In the genomic region with DNA sequence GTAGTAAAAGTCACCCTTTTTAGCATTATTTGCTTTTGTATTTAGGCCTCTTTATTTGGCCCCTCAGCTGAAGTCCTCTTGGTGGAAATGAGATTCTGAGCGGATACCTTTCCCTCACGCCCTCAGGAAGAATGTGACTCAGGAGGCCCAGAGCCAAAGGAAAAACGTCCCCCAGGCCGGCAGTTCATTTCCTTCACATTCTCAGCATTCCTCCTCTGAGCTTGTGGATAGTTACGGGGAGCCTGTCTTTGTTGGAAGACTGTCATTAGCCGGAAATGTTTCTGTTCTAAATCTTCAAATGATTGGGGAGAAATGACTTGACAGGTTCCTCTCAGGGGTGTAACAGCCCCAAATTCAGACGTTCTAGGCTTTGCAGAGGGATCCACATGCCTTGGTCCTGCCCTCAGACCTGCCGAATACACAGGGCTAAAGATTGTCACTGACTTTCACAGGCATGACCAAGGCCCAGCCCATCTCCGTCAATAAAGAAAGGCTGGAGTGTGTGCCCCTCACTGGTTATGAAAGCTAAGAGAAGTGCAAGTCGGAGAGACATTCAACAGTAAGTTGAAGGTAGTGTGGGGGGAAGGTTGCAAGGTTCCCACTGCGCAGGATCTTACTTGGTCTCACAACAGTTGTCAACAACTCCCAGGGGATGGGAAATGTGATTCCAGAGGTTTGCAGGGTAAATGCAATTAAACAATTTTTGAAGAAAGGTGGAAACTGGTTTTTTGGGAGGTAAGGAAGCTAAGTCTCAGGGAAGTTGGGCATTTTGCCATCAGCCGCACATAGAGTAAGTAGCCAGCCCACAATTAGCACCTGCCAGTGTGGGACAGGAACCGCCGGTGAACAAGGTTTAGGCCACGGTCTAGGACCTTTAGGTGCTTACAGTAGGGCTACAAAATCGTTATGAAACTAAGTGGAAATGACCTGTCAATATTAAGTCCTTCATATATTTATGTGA, we compare ENCODE assay signal across 8 cellular contexts. TPM values are rescaled to one million over a fixed set of nuclear protein-coding genes. Genes with fewer than 3 reads are reported as not detected.
DNase-seq lines count a peak whose midpoint lies in the region; ATAC-seq, FAIRE-seq and TF ChIP-seq lines count a peak whose summit lies in the region.

No MANE protein-coding gene starts in this region.

- H3K9me3 ChIP-seq in SK-N-MC (ENCODE audit: low read depth, low read length) (no peaks in the 10 kb centered on the region), trophoblast cell (ENCODE audit: insufficient read depth, low read depth, low read length) (peaks cover 2% of the 10 kb centered on the region), spleen (no peaks in the 10 kb centered on the region)

- peak overlapping the region; percentile 80 for H2BK12ac ChIP-seq in trophoblast cell (ENCODE audit: low read length)

- peak overlapping the region; percentile 40 for H2BK120ac ChIP-seq in trophoblast cell (ENCODE audit: insufficient read depth, low read length, poor library complexity)

- H3K23ac ChIP-seq in trophoblast cell (ENCODE audit: low read length), result no peak overlapping the region

- peak overlapping the region; percentile 47 for H3K4me2 ChIP-seq in trophoblast cell (ENCODE audit: low read length)

- DNase-seq in SK-N-MC (ENCODE audit: low read depth, low spot score) (no peak), foreskin keratinocyte (peak in 1 of 2 donors; percentile 80), trophoblast cell (peak; percentile 80 to 91), NCI-H2227 treated with DMSO at 0.1 percent for 48 hours (lab: John Stamatoyannopoulos, UW) (no peak), spleen (no peak)

- peak overlapping the region; percentile 32 for H2BK5ac ChIP-seq in trophoblast cell (ENCODE audit: low read depth, low read length, poor library complexity)

- H3K36me3 ChIP-seq in SK-N-MC (ENCODE audit: insufficient read depth, low read length) (no peaks in the 10 kb centered on the region), trophoblast cell (ENCODE audit: control insufficient read depth in 1 of 2, insufficient read depth in 2 of 2, low read length in 2 of 2) (peaks cover 8% of the 10 kb centered on the region in 2 experiments), spleen (no peaks in the 10 kb centered on the region)

- no CpG with 5 or more reads among the region's 16 CpGs for WGBS in trophoblast cell (ENCODE audit: extremely low coverage, insufficient coverage, insufficient read length)
- 58 to 83% (median 77%) methylated on average over 16 of the region's 16 CpGs for WGBS in spleen, 5 donors

- no peak overlapping the region for H3K4ac ChIP-seq in trophoblast cell (ENCODE audit: low read depth, low read length)

- H4K91ac ChIP-seq in trophoblast cell (ENCODE audit: low read depth, low read length), result peak overlapping the region; percentile 64

- H3K4me3 ChIP-seq in SK-N-MC, result peak overlapping the region; percentile 58
- no peak overlapping the region for H3K4me3 ChIP-seq in trophoblast cell (ENCODE audit: low read depth, low read length)
- no peak overlapping the region for H3K4me3 ChIP-seq in spleen

- peak; percentile 98 for FAIRE-seq in G401.6 (lab: Jason Lieb, UNC)

- no peak overlapping the region for H2AFZ ChIP-seq in trophoblast cell (ENCODE audit: insufficient read depth, low read length, poor library complexity)

- peaks cover 18% of the 10 kb centered on the region for H3K79me1 ChIP-seq in trophoblast cell (ENCODE audit: low read length)

- H4K12ac ChIP-seq in trophoblast cell (ENCODE audit: low read depth, low read length), result no peak overlapping the region

- H3K27me3 ChIP-seq in foreskin keratinocyte, result no peaks in the 10 kb centered on the region
- H3K27me3 ChIP-seq in trophoblast cell (ENCODE audit: insufficient read depth, low read length), result no peaks in the 10 kb centered on the region
- H3K27me3 ChIP-seq in spleen (replicated peaks in 1 of 7), result no peaks in the 10 kb centered on the region

- peak overlapping the region; percentile 7 for H3K18ac ChIP-seq in trophoblast cell (ENCODE audit: low read length)

- intact Hi-C loops in spleen (cut with DNase I; ENCODE audit: low total_unique reads), result no loop called here

- H3K9ac ChIP-seq in SK-N-MC (ENCODE audit: insufficient read length), result peak overlapping the region; percentile 40
- H3K9ac ChIP-seq in trophoblast cell (ENCODE audit: low read length), result no peak overlapping the region

- peaks cover 23% of the 10 kb centered on the region for H3K4me1 ChIP-seq in foreskin keratinocyte
- H3K4me1 ChIP-seq in trophoblast cell (ENCODE audit: control insufficient read depth in 1 of 2, insufficient read depth in 2 of 2, low read length in 2 of 2), result peaks cover 37 to 47% of the 10 kb centered on the region in 2 experiments
- H3K4me1 ChIP-seq in spleen, result peaks cover 0 to 14% (median 2%) of the 10 kb centered on the region in 6 donors

- peak overlapping the region; percentile 42 for H4K8ac ChIP-seq in trophoblast cell (ENCODE audit: low read depth, low read length)

- H2AK5ac ChIP-seq in trophoblast cell (ENCODE audit: low read length), result peak overlapping the region; percentile 16

- TF ChIP-seq CTCF in foreskin keratinocyte (conservative IDR thresholded peaks at IDR 0.05), result no peak
- TF ChIP-seq CTCF in spleen (IDR thresholded peaks at IDR 0.05 in 8 of 11, conservative IDR thresholded peaks at IDR 0.05 in 3 of 11), result no peak

- peak overlapping the region; percentile 68 for H3K14ac ChIP-seq in trophoblast cell (ENCODE audit: low read length)

- H3K27ac ChIP-seq in SK-N-MC (peak overlapping the region; percentile 76), foreskin keratinocyte (no peak overlapping the region), trophoblast cell (ENCODE audit: low read depth, low read length) (peak overlapping the region; percentile 89), spleen (peak overlapping the region in 3 of 8 donors; percentile 22 to 50 (median 42))

- TF ChIP-seq POLR2A in spleen (IDR thresholded peaks at IDR 0.05), result no peak

- peaks cover 1% of the 10 kb centered on the region for H3K79me2 ChIP-seq in trophoblast cell (ENCODE audit: control insufficient read depth, insufficient read depth, low read length, poor library complexity)

- ATAC-seq in foreskin keratinocyte (peak; percentile 64), HG03378 (IDR thresholded peaks at IDR 0.05; ENCODE audit: unreplicated experiment) (no peak), HG03520 (IDR thresholded peaks at IDR 0.05; ENCODE audit: unreplicated experiment) (no peak)

RNA-seq across cellular contexts. Expression of gene MYZAP, which starts 39.7 kb away (rescaled TPM):
- total RNA-seq in foreskin keratinocyte, result 2.9 and 3.5 TPM in 2 replicates
- polyA plus RNA-seq in foreskin keratinocyte, result 1.7 and 2.0 TPM in 2 replicates
- 0.26 and 0.37 TPM in 2 replicates for polyA plus RNA-seq in trophoblast cell (2013)
- total RNA-seq in spleen, result 10 to 100 TPM in 6 of 7 donors, 1 to 10 TPM in 1; 9.1 to 26.2 (median 15.0) TPM
- polyA plus RNA-seq in spleen, result 10 to 100 TPM in 1 of 3 donors, 1 to 10 TPM in 2; 4.1 to 15.9 (median 4.1) TPM

Comparison
In these comparisons a context has a peak if more than half of its experiments do, and no peak if none do; other contexts are left out.
1. DNase-seq: peak in trophoblast cell (2 of 2); none in SK-N-MC (single experiment), NCI-H2227 treated with DMSO at 0.1 percent for 48 hours (single experiment) and spleen (single experiment).